ENCODE assay signal across 28 cellular contexts in genomic region chr5:125874057-125874456, GRCh38.
DNase-seq lines count a peak whose midpoint lies in the region; FAIRE-seq and TF ChIP-seq lines count a peak whose summit lies in the region.
"Had no signal": no experiment of that assay in that cellular context is flagged by ENCODE, and none has a peak within 500 bp of the region (broad histone marks: within the 10 kb centered on the region; RNA-seq: fewer than 3 reads in every experiment).

No MANE protein-coding gene starts in this region.

- intact Hi-C loops in MCF 10A (cut with micrococcal nuclease): no loop called here
- intact Hi-C loops in breast epithelium (cut with DNase I; ENCODE audit: low total_unique reads): no loop called here
- intact Hi-C loops in activated T-helper 1 cell treated with anti-CD3 and anti-CD28 coated beads, Interleukin-12 subunit alpha, Interleukin-12 subunit beta, Interleukin-2, Interleukin-4 antibody, amounts not matched to agents 30 ng/mL and 10 ng/mL and 1 ng/mL, durations not matched to agents 14 hours and 24 hours and 36 hours (cut with micrococcal nuclease): no loop called here
- intact Hi-C loops in sigmoid colon (cut with DNase I): no loop called here

- H3K4me1 ChIP-seq in breast epithelium (no peaks in the 10 kb centered on the region), sigmoid colon (no peaks in the 10 kb centered on the region)

- H3K4me1 Mint-ChIP-seq in MCF 10A (ENCODE audit: insufficient read depth, unreplicated experiment): peaks cover 18% of the 10 kb centered on the region
- no peaks in the 10 kb centered on the region for H3K4me1 Mint-ChIP-seq in activated T-helper 1 cell treated with anti-CD3 and anti-CD28 coated beads, Interleukin-12 subunit alpha, Interleukin-12 subunit beta, Interleukin-2, Interleukin-4 antibody, amounts not matched to agents 30 ng/mL and 10 ng/mL and 1 ng/mL, durations not matched to agents 14 hours and 24 hours and 36 hours (ENCODE audit: low read depth)
- H3K4me1 Mint-ChIP-seq: B cell had no signal

- no TSS peak for BruUV-seq in MCF 10A (replicated peaks; lab: Mats Ljungman, UMichigan)

- H3K9me3 Mint-ChIP-seq in MCF 10A (ENCODE audit: unreplicated experiment): no peaks in the 10 kb centered on the region
- H3K9me3 Mint-ChIP-seq in activated T-helper 1 cell treated with anti-CD3 and anti-CD28 coated beads, Interleukin-12 subunit alpha, Interleukin-12 subunit beta, Interleukin-2, Interleukin-4 antibody, amounts not matched to agents 30 ng/mL and 10 ng/mL and 1 ng/mL, durations not matched to agents 14 hours and 24 hours and 36 hours: peaks cover 6% of the 10 kb centered on the region

- TF ChIP-seq CTCF in MCF 10A (IDR thresholded peaks at IDR 0.05; ENCODE audit: unreplicated experiment) (no peak), breast epithelium (IDR thresholded peaks at IDR 0.05) (no peak), bronchial epithelial cell (IDR thresholded peaks at IDR 0.05; ENCODE audit: insufficient read depth, low read length, severe bottlenecking) (no peak), sigmoid colon (IDR thresholded peaks at IDR 0.05) (no peak)

- no peaks in the 10 kb centered on the region for H3K9me3 ChIP-seq in breast epithelium
- H3K9me3 ChIP-seq in sigmoid colon: no peaks in the 10 kb centered on the region
- H3K9me3 ChIP-seq: HAP-1 had no signal

- H3K27me3 ChIP-seq in breast epithelium (no peaks in the 10 kb centered on the region), bronchial epithelial cell (ENCODE audit: control insufficient read depth, insufficient read depth, low read length) (no peaks in the 10 kb centered on the region), sigmoid colon (no peaks in the 10 kb centered on the region)

- TF ChIP-seq POLR2A in breast epithelium (IDR thresholded peaks at IDR 0.05): no peak
- no peak for TF ChIP-seq POLR2A in sigmoid colon (IDR thresholded peaks at IDR 0.05)

- no peaks in the 10 kb centered on the region for H3K27me3 Mint-ChIP-seq in MCF 10A (ENCODE audit: insufficient read depth, unreplicated experiment)
- H3K27me3 Mint-ChIP-seq in activated T-helper 1 cell treated with anti-CD3 and anti-CD28 coated beads, Interleukin-12 subunit alpha, Interleukin-12 subunit beta, Interleukin-2, Interleukin-4 antibody, amounts not matched to agents 30 ng/mL and 10 ng/mL and 1 ng/mL, durations not matched to agents 14 hours and 24 hours and 36 hours (ENCODE audit: insufficient read depth): no peaks in the 10 kb centered on the region

- POLR2A ChIA-PET in MCF 10A (lab: Yijun Ruan, JAX): no interaction called here

- H3K36me3 ChIP-seq in breast epithelium (no peaks in the 10 kb centered on the region), bronchial epithelial cell (ENCODE audit: control insufficient read depth, insufficient read depth, low read length) (no peaks in the 10 kb centered on the region), sigmoid colon (no peaks in the 10 kb centered on the region)
- H3K36me3 ChIP-seq: HAP-1 had no signal

- CTCF ChIA-PET in MCF 10A (lab: Yijun Ruan, JAX): interaction anchor here (0.6 to 0.7 kb wide), 2 partner anchors 270 to 563 kb away, joined by 3 read pairs; no protein-coding TSS in a partner anchor

- FAIRE-seq in bronchial epithelial cell (lab: Jason Lieb, UNC): no peak
- FAIRE-seq: GM12891 had no signal

- H3K27ac ChIP-seq in breast epithelium: no peak overlapping the region
- no peak overlapping the region for H3K27ac ChIP-seq in sigmoid colon
- H3K27ac ChIP-seq: 22Rv1, C4-2B, PC-9 had no signal

- peak; percentile 22 for DNase-seq in MCF 10A (ENCODE audit: unreplicated experiment)
- DNase-seq in breast epithelium (ENCODE audit: low spot score in 2 of 2): no peak
- peak; percentile 54 for DNase-seq in bronchial epithelial cell (ENCODE audit: low read depth)
- DNase-seq in foreskin melanocyte: peak; percentile 66
- no peak for DNase-seq in activated T-helper 1 cell treated with anti-CD3 and anti-CD28 coated beads, Interleukin-12 subunit alpha, Interleukin-12 subunit beta, Interleukin-2, Interleukin-4 antibody, amounts not matched to agents 30 ng/mL and 10 ng/mL and 1 ng/mL, durations not matched to agents 14 hours and 24 hours and 36 hours (ENCODE audit: low spot score)
- no peak for DNase-seq in sigmoid colon
- no peak for DNase-seq in NCI-H187 treated with DMSO at 0.1 percent for 48 hours (lab: John Stamatoyannopoulos, UW)
- DNase-seq: CD8-positive, alpha-beta T cell; DMS 273 treated with DMSO at 0.1 percent for 48 hours; DMS79 treated with DMSO at 0.1 percent for 48 hours; GF-D8; GOT3; IMR-90; KG1; NCI-H1092 treated with DMSO at 0.1 percent for 48 hours; NCI-H1436; NCI-H1930; NCI-H2107; NCI-H446; NCI-H526; NK-92 treated with Interleukin-12 subunit alpha and Interleukin-12 subunit beta, amount 100 ng/mL, for 24 hours; RPMI8226 had no signal

- peak overlapping the region; percentile 25 for H3K27ac Mint-ChIP-seq in MCF 10A (ENCODE audit: low read depth, unreplicated experiment)
- H3K27ac Mint-ChIP-seq in activated T-helper 1 cell treated with anti-CD3 and anti-CD28 coated beads, Interleukin-12 subunit alpha, Interleukin-12 subunit beta, Interleukin-2, Interleukin-4 antibody, amounts not matched to agents 30 ng/mL and 10 ng/mL and 1 ng/mL, durations not matched to agents 14 hours and 24 hours and 36 hours: no peak overlapping the region
- H3K27ac Mint-ChIP-seq: B cell; CD8-positive, alpha-beta T cell had no signal

- H3K36me3 Mint-ChIP-seq in MCF 10A (ENCODE audit: insufficient read depth, unreplicated experiment): no peaks in the 10 kb centered on the region
- H3K36me3 Mint-ChIP-seq in activated T-helper 1 cell treated with anti-CD3 and anti-CD28 coated beads, Interleukin-12 subunit alpha, Interleukin-12 subunit beta, Interleukin-2, Interleukin-4 antibody, amounts not matched to agents 30 ng/mL and 10 ng/mL and 1 ng/mL, durations not matched to agents 14 hours and 24 hours and 36 hours (ENCODE audit: low read depth): no peaks in the 10 kb centered on the region
- H3K36me3 Mint-ChIP-seq: CD8-positive, alpha-beta T cell had no signal

- H3K4me3 Mint-ChIP-seq in MCF 10A (ENCODE audit: unreplicated experiment): no peak overlapping the region
- H3K4me3 Mint-ChIP-seq in activated T-helper 1 cell treated with anti-CD3 and anti-CD28 coated beads, Interleukin-12 subunit alpha, Interleukin-12 subunit beta, Interleukin-2, Interleukin-4 antibody, amounts not matched to agents 30 ng/mL and 10 ng/mL and 1 ng/mL, durations not matched to agents 14 hours and 24 hours and 36 hours: no peak overlapping the region
- H3K4me3 Mint-ChIP-seq: B cell; CD8-positive, alpha-beta T cell had no signal

- TF ChIP-seq EP300 in sigmoid colon (IDR thresholded peaks at IDR 0.05): no peak

- H3K4me3 ChIP-seq in breast epithelium (no peak overlapping the region), bronchial epithelial cell (ENCODE audit: low read depth, low read length) (no peak overlapping the region), sigmoid colon (no peak overlapping the region)
- H3K4me3 ChIP-seq: HAP-1, PC-9 had no signal

Comparison
In these comparisons a context has a peak if more than half of its experiments do, and no peak if none do; other contexts are left out.
1. DNase-seq: peak in MCF 10A (single experiment), bronchial epithelial cell (single experiment) and foreskin melanocyte (single experiment); none in breast epithelium (0 of 2), activated T-helper 1 cell treated with anti-CD3 and anti-CD28 coated beads, Interleukin-12 subunit alpha, Interleukin-12 subunit beta, Interleukin-2, Interleukin-4 antibody, amounts not matched to agents 30 ng/mL and 10 ng/mL and 1 ng/mL, durations not matched to agents 14 hours and 24 hours and 36 hours (single experiment), sigmoid colon (single experiment) and NCI-H187 treated with DMSO at 0.1 percent for 48 hours (single experiment).